Comparison of ENCODE assay signal across 28 cellular contexts in the genomic region with DNA sequence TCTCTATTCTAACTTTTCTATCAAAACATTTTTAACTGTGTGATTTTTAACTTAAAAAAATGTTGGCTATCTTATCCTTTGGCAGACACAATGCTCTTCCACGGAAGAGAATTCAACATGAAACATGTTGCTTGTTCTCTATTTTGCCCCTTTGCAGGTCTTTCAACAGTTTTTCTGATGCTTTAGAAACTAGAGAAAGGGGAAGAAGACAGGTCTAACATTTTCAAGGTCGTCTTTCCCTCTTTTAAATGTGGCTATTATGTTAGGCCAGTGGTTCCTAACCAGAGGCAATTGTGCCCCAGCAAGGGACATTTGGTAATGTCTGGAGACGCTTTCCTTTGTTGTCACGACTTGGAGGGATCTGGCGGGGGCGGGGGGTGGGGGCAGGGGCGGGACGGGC.
DNase-seq lines count a peak whose midpoint lies in the region; ATAC-seq, FAIRE-seq and TF ChIP-seq lines count a peak whose summit lies in the region.
"Had no signal": no experiment of that assay in that cellular context is flagged by ENCODE, and none has a peak within 500 bp of the region (broad histone marks: within the 10 kb centered on the region; RNA-seq: fewer than 3 reads in every experiment).

No MANE protein-coding gene starts in this region.

- peaks cover 5 to 84% (median 44%) of the 10 kb centered on the region in 4 donors for H3K4me1 Mint-ChIP-seq in CD4-positive, CD25-positive, alpha-beta regulatory T cell
- H3K4me1 Mint-ChIP-seq in activated naive CD8-positive, alpha-beta T cell treated with anti-CD3 and anti-CD28 coated beads, Interleukin-2, amount 50 U/mL, for 24 hours = peaks cover 80% of the 10 kb centered on the region

- H3K4me1 ChIP-seq in CD4-positive, CD25-positive, alpha-beta regulatory T cell (ENCODE audit: control insufficient read depth, insufficient read depth, low read length, poor library complexity, severe bottlenecking) = peaks cover 60% of the 10 kb centered on the region
- H3K4me1 ChIP-seq: sigmoid colon, tibial artery had no signal

- H3K4me3 Mint-ChIP-seq in CD4-positive, CD25-positive, alpha-beta regulatory T cell = peak overlapping the region in 1 of 4 donors; percentile 28
- no peak overlapping the region for H3K4me3 Mint-ChIP-seq in activated naive CD8-positive, alpha-beta T cell treated with anti-CD3 and anti-CD28 coated beads, Interleukin-2, amount 50 U/mL, for 24 hours
- H3K4me3 Mint-ChIP-seq: nephron progenitor cell had no signal

- H3K27ac ChIP-seq in CD4-positive, CD25-positive, alpha-beta regulatory T cell (ENCODE audit: insufficient read depth, low read length, poor library complexity, severe bottlenecking) = peak overlapping the region; percentile 61
- H3K27ac ChIP-seq: cardiac muscle cell, heart right ventricle, left ventricle myocardium inferior, sigmoid colon, tibial artery had no signal

- no peak for FAIRE-seq in GM12891 (lab: Jason Lieb, UNC)
- FAIRE-seq: endothelial cell of umbilical vein, RCC 7860 had no signal

- no peaks in the 10 kb centered on the region for H3K27me3 ChIP-seq in CD4-positive, CD25-positive, alpha-beta regulatory T cell (ENCODE audit: control insufficient read depth, insufficient read depth, low read length)
- H3K27me3 ChIP-seq: cardiac muscle cell, MG63, sigmoid colon, tibial artery had no signal

- no peaks in the 10 kb centered on the region for H3K27me3 Mint-ChIP-seq in CD4-positive, CD25-positive, alpha-beta regulatory T cell
- H3K27me3 Mint-ChIP-seq in activated naive CD8-positive, alpha-beta T cell treated with anti-CD3 and anti-CD28 coated beads, Interleukin-2, amount 50 U/mL, for 24 hours = no peaks in the 10 kb centered on the region

- no peak for DNase-seq in CD4-positive, CD25-positive, alpha-beta regulatory T cell
- DNase-seq in GM12891 (ENCODE audit: insufficient read length, low spot score) = no peak
- peak; percentile 64 for DNase-seq in NOMO-1 treated with dmso at 0.1 percent for 144 hours (lab: John Stamatoyannopoulos, UW; ENCODE audit: unreplicated experiment)
- DNase-seq in activated naive CD8-positive, alpha-beta T cell treated with anti-CD3 and anti-CD28 coated beads, Interleukin-2, amount 50 U/mL, for 24 hours = no peak
- DNase-seq in NCI-H187 (lab: John Stamatoyannopoulos, UW) = no peak
- DNase-seq in central memory CD4-positive, alpha-beta T cell = no peak
- DNase-seq in DMS53 treated with DMSO at 0.1 percent for 48 hours (lab: John Stamatoyannopoulos, UW; ENCODE audit: unreplicated experiment) = no peak
- DNase-seq: activated CD4-positive, alpha-beta T cell treated with anti-CD3 and anti-CD28 coated beads for 1 hour; activated CD8-positive, alpha-beta memory T cell treated with anti-CD3 and anti-CD28 coated beads, Interleukin-2, amount 50 U/mL, for 48 hours; activated gamma-delta T cell; dermis blood vessel endothelial cell; DMS79 treated with DMSO at 0.1 percent for 48 hours; heart right ventricle; IMR-90; left ventricle myocardium inferior; MG63; midbrain; NCI-H1694 treated with DMSO at 0.1 percent for 48 hours; NCI-H2227 treated with DMSO at 0.1 percent for 48 hours; NCI-H82; nephron progenitor cell; sigmoid colon; stimulated activated naive CD4-positive, alpha-beta T cell treated with Interleukin-2 at 50 U/mL for 16 hours; tibial artery had no signal

- peak overlapping the region; percentile 78 for H3K4me3 ChIP-seq in CD4-positive, CD25-positive, alpha-beta regulatory T cell (ENCODE audit: low read depth, low read length)
- H3K4me3 ChIP-seq: cardiac muscle cell, heart right ventricle, left ventricle myocardium inferior, MG63, sigmoid colon, tibial artery had no signal

- no peak for ATAC-seq in CD4-positive, CD25-positive, alpha-beta regulatory T cell (ENCODE audit: low read depth in 2 of 2)
- ATAC-seq in activated naive CD8-positive, alpha-beta T cell treated with anti-CD3 and anti-CD28 coated beads, Interleukin-2, amount 50 U/mL, for 24 hours = no peak
- ATAC-seq: heart right ventricle, SK-N-SH treated with all-trans-retinoic acid at 6 μM for 48 hours had no signal

- TF ChIP-seq POLR2A in GM12891 (IDR thresholded peaks at IDR 0.05; ENCODE audit: low read depth, low read length) = no peak

- peaks cover 9% of the 10 kb centered on the region for H3K36me3 ChIP-seq in CD4-positive, CD25-positive, alpha-beta regulatory T cell (ENCODE audit: control insufficient read depth, insufficient read depth, low read length)
- H3K36me3 ChIP-seq: cardiac muscle cell, heart right ventricle, left ventricle myocardium inferior, MG63, sigmoid colon, tibial artery had no signal

- H3K9me3 Mint-ChIP-seq in CD4-positive, CD25-positive, alpha-beta regulatory T cell = no peaks in the 10 kb centered on the region
- no peaks in the 10 kb centered on the region for H3K9me3 Mint-ChIP-seq in activated naive CD8-positive, alpha-beta T cell treated with anti-CD3 and anti-CD28 coated beads, Interleukin-2, amount 50 U/mL, for 24 hours

- H3K36me3 Mint-ChIP-seq in CD4-positive, CD25-positive, alpha-beta regulatory T cell = peaks cover 14% of the 10 kb centered on the region
- H3K36me3 Mint-ChIP-seq in activated naive CD8-positive, alpha-beta T cell treated with anti-CD3 and anti-CD28 coated beads, Interleukin-2, amount 50 U/mL, for 24 hours (ENCODE audit: low read depth) = peaks cover 12% of the 10 kb centered on the region

- H3K9me3 ChIP-seq in CD4-positive, CD25-positive, alpha-beta regulatory T cell (ENCODE audit: control insufficient read depth in 2 of 2, low read length in 2 of 2) = no peaks in the 10 kb centered on the region
- H3K9me3 ChIP-seq: heart right ventricle, left ventricle myocardium inferior, MG63, sigmoid colon had no signal

- peak overlapping the region in 2 of 3 donors; percentile 65 to 85 for H3K27ac Mint-ChIP-seq in CD4-positive, CD25-positive, alpha-beta regulatory T cell
- peak overlapping the region; percentile 67 for H3K27ac Mint-ChIP-seq in activated naive CD8-positive, alpha-beta T cell treated with anti-CD3 and anti-CD28 coated beads, Interleukin-2, amount 50 U/mL, for 24 hours
- H3K27ac Mint-ChIP-seq: nephron progenitor cell had no signal

TF ChIP-seq in GM12891, 5 proteins besides CTCF, POLR2A, EP300 and RAD21:
- TF ChIP-seq TAF1 (IDR thresholded peaks at IDR 0.05; ENCODE audit: low read depth, low read length) = no peak
- TF ChIP-seq SPI1 (IDR thresholded peaks at IDR 0.05; ENCODE audit: low read depth, low read length) = 0 out of 2 replicates have a peak, but pooled peaks have one; percentile 1
